Comparison of ENCODE assay signal across 13 cellular contexts in the genomic region with DNA sequence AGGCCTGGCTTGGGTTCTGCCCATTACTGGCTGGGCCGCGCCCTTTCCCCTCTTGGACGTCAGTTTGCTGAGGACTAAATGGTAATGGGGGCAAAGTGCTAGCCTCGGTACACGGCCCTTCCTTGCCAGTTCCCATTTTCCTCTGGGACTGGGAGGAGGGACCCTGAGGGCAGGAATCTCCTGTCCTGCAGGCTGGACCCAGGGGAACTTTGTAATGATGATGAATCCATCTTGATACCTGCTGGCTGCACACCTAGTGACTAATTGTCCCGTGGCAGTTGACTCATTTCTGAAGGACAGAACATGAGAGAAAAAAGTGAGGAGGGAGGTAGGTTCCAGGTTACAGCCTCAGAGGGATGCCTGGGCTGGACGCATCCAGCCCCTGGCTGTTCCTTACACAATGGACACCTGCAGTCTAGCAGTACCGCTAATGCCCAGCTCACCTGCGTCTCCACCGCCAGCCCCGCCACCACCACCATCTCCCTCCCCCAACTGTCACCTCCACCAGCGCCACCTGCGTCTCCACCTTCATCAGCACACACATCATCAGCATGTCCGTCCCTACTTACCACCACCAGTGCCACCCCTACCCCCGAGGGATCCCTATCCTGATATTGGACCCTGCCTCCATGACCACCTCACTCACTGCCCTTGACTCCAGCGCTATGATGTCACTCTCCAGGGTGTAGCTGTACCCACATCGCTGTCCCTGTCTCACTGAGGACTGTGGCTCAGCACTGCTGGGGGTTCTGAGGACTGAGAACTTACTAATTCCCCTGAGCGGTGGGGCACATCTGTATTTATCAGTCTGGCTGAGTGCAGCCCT. TPM values are rescaled to one million over a fixed set of nuclear protein-coding genes. Genes with fewer than 3 reads are reported as not detected.
DNase-seq lines count a peak whose midpoint lies in the region; ATAC-seq, FAIRE-seq and TF ChIP-seq lines count a peak whose summit lies in the region.
"Had no signal": no experiment of that assay in that cellular context is flagged by ENCODE, and none has a peak within 500 bp of the region (broad histone marks: within the 10 kb centered on the region; RNA-seq: fewer than 3 reads in every experiment).

No MANE protein-coding gene starts in this region.

- H3K36me3 Mint-ChIP-seq in activated CD4-positive, alpha-beta T cell treated with anti-CD3 and anti-CD28 coated beads, Interleukin-2, amount 10 ng/mL, durations not matched to agents 7 days and 5 days (ENCODE audit: low read depth) = no peaks in the 10 kb centered on the region

- no peak overlapping the region for H3K4me2 ChIP-seq in mammary epithelial cell (ENCODE audit: insufficient read depth, low read depth, low read length)
- H3K4me2 ChIP-seq in mesenchymal stem cell (ENCODE audit: low read length, poor library complexity, severe bottlenecking) = no peak overlapping the region

- CTCF ChIA-PET in activated CD4-positive, alpha-beta T cell treated with anti-CD3 and anti-CD28 coated beads, Interleukin-2, amount 10 ng/mL, durations not matched to agents 7 days and 5 days (lab: Charles Lee) = interaction anchor here (0.6 to 2.1 kb wide), 4 partner anchors 10 to 1064 kb away, joined by 3 to 6 read pairs (median 4); partner anchors contain the start of gene RNF44
- CTCF ChIA-PET in mammary epithelial cell (lab: Charles Lee; ENCODE audit: low non-redundant PET) = no interaction called here

- no peak for TF ChIP-seq CTCF in mammary epithelial cell (conservative IDR thresholded peaks at IDR 0.05 in 1 of 2, IDR thresholded peaks at IDR 0.05 in 1 of 2; ENCODE audit: extremely low read depth in 1 of 2, insufficient read depth in 1 of 2, low read depth in 1 of 2, low read length in 2 of 2)
- no peak for TF ChIP-seq CTCF in pancreas (IDR thresholded peaks at IDR 0.05)

- dilution Hi-C loops in mammary epithelial cell (cut with HindIII; ENCODE audit: low sequenced_read_pairs) = no loop called here

- H3K4me3 ChIP-seq in HUES6 (ENCODE audit: low read depth, low read length) (peak overlapping the region; percentile 6; the same call in 1 of the 2 replicates), mammary epithelial cell (replicated peaks in 1 of 3; ENCODE audit: insufficient read depth in 1 of 3, low read depth in 2 of 3, low read length in 3 of 3) (no peak overlapping the region), pancreas (no peak overlapping the region), mesenchymal stem cell (ENCODE audit: insufficient read depth in 1 of 2, low read depth in 1 of 2, low read length in 2 of 2) (no peak overlapping the region)
- H3K4me3 ChIP-seq: esophagus squamous epithelium, right lobe of liver, tibial nerve had no signal

- H3K9ac ChIP-seq in HUES6 (ENCODE audit: low read length) (no peak overlapping the region), mammary epithelial cell (ENCODE audit: insufficient read depth, low read length) (no peak overlapping the region), mesenchymal stem cell (ENCODE audit: low read length) (no peak overlapping the region)

- H3K36me3 ChIP-seq in HUES6 (ENCODE audit: control insufficient read depth, insufficient read depth, low read length) (no peaks in the 10 kb centered on the region), mammary epithelial cell (ENCODE audit: insufficient read depth, low read length) (no peaks in the 10 kb centered on the region), pancreas (no peaks in the 10 kb centered on the region), mesenchymal stem cell (ENCODE audit: control insufficient read depth in 1 of 2, insufficient read depth in 2 of 2, low read depth in 1 of 2, low read length in 2 of 2) (no peaks in the 10 kb centered on the region)
- H3K36me3 ChIP-seq: esophagus squamous epithelium, right lobe of liver, tibial nerve had no signal

- no peak overlapping the region for H2BK5ac ChIP-seq in mesenchymal stem cell (ENCODE audit: low read depth, low read length, poor library complexity, severe bottlenecking)

- POLR2A ChIA-PET in activated CD4-positive, alpha-beta T cell treated with anti-CD3 and anti-CD28 coated beads, Interleukin-2, amount 10 ng/mL, durations not matched to agents 7 days and 5 days (lab: Charles Lee) = interaction anchor here (0.5 to 0.6 kb wide), 2 partner anchors 236 to 578 kb away, joined by 3 read pairs; no protein-coding TSS in a partner anchor

- peak overlapping the region in 1 of 2 experiments; percentile 23 for H3K14ac ChIP-seq in mesenchymal stem cell (ENCODE audit: low read length in 2 of 2)

- no peaks in the 10 kb centered on the region for H3K79me2 ChIP-seq in mammary epithelial cell (ENCODE audit: insufficient read depth, low read length)

- H3K27me3 ChIP-seq in HUES6 (ENCODE audit: control insufficient read depth, insufficient read depth, low read length) (peaks cover 11% of the 10 kb centered on the region; the same call in 1 of the 2 replicates), mammary epithelial cell (ENCODE audit: insufficient read depth, low read length) (no peaks in the 10 kb centered on the region), pancreas (no peaks in the 10 kb centered on the region), mesenchymal stem cell (ENCODE audit: control insufficient read depth in 1 of 2, insufficient read depth in 1 of 2, low read length in 2 of 2) (peaks cover 3 to 17% of the 10 kb centered on the region in 2 experiments)
- H3K27me3 ChIP-seq: right lobe of liver had no signal

- H3K27me3 Mint-ChIP-seq in activated CD4-positive, alpha-beta T cell treated with anti-CD3 and anti-CD28 coated beads, Interleukin-2, amount 10 ng/mL, durations not matched to agents 7 days and 5 days = no peaks in the 10 kb centered on the region

- H4K91ac ChIP-seq in mesenchymal stem cell (ENCODE audit: low read length) = no peak overlapping the region

- FAIRE-seq in pancreas (lab: Jason Lieb, UNC) = no peak

- H3K9me3 ChIP-seq in HUES6 (ENCODE audit: control insufficient read depth, insufficient read depth, low read depth, low read length) (no peaks in the 10 kb centered on the region), mammary epithelial cell (replicated peaks; ENCODE audit: insufficient read depth, low read length) (no peaks in the 10 kb centered on the region), pancreas (no peaks in the 10 kb centered on the region), mesenchymal stem cell (ENCODE audit: control insufficient read depth, low read length) (no peaks in the 10 kb centered on the region)
- H3K9me3 ChIP-seq: esophagus squamous epithelium, right lobe of liver, tibial nerve had no signal

- H3K4me1 ChIP-seq in HUES6 (ENCODE audit: control insufficient read depth, insufficient read depth, low read length) = peaks cover 12% of the 10 kb centered on the region; the same call in 1 of the 2 replicates
- peaks cover 18% of the 10 kb centered on the region for H3K4me1 ChIP-seq in mammary epithelial cell (ENCODE audit: insufficient read depth, low read length)
- H3K4me1 ChIP-seq in pancreas = no peaks in the 10 kb centered on the region
- peaks cover 16% of the 10 kb centered on the region for H3K4me1 ChIP-seq in mesenchymal stem cell (ENCODE audit: control insufficient read depth, insufficient read depth, low read depth, low read length)
- H3K4me1 ChIP-seq: tibial nerve had no signal

- no peak overlapping the region for H2BK15ac ChIP-seq in mesenchymal stem cell (ENCODE audit: low read depth, poor library complexity, severe bottlenecking)

- H2AFZ ChIP-seq in mammary epithelial cell (ENCODE audit: low read depth, low read length) = peak overlapping the region; percentile 30
- H2AFZ ChIP-seq in mesenchymal stem cell (ENCODE audit: low read depth, low read length) = no peak overlapping the region

- DNase-seq in activated CD4-positive, alpha-beta T cell treated with anti-CD3 and anti-CD28 coated beads for 48 hours = peak; percentile 40
- no peak for DNase-seq in activated CD4-positive, alpha-beta T cell treated with anti-CD3 and anti-CD28 coated beads, Interleukin-2, amount 10 ng/mL, durations not matched to agents 7 days and 5 days
- peak; percentile 98 for DNase-seq in mammary epithelial cell
- no peak for DNase-seq in pancreas
- no peak for DNase-seq in stimulated activated CD4-positive, alpha-beta T cell treated with anti-CD3 and anti-CD28 coated beads, Interleukin-1b, Interleukin-23, amount 100 ng/mL, for 48 hours
- DNase-seq in mesenchymal stem cell = no peak
- DNase-seq: esophagus squamous epithelium, midbrain, NCI-H2029, right lobe of liver had no signal

- no peak overlapping the region for H2AK5ac ChIP-seq in mesenchymal stem cell (ENCODE audit: low read length, severe bottlenecking)

- ATAC-seq in pancreas (peak in 3 of 4 donors; percentile 43 to 56 (median 50)), GM21528 (IDR thresholded peaks at IDR 0.05; ENCODE audit: low FRiP score, unreplicated experiment) (no peak)

- H3K9me3 Mint-ChIP-seq in activated CD4-positive, alpha-beta T cell treated with anti-CD3 and anti-CD28 coated beads, Interleukin-2, amount 10 ng/mL, durations not matched to agents 7 days and 5 days = no peaks in the 10 kb centered on the region

- H3K18ac ChIP-seq in mesenchymal stem cell (ENCODE audit: low read depth in 1 of 2, low read length in 2 of 2) = no peak overlapping the region

- WGBS in mammary epithelial cell (ENCODE audit: low coverage, missing lambda C conversion rate) = 35% methylated on average over 9 of the region's 18 CpGs
- WGBS in pancreas, 2 donors = 49 to 55% methylated on average over 16 to 18 of the region's 18 CpGs
- 78% methylated on average over 18 of the region's 18 CpGs for WGBS in mesenchymal stem cell

- BruUV-seq in mammary epithelial cell (replicated peaks; lab: Mats Ljungman, UMichigan) = no TSS peak

- H3K4me1 Mint-ChIP-seq in activated CD4-positive, alpha-beta T cell treated with anti-CD3 and anti-CD28 coated beads, Interleukin-2, amount 10 ng/mL, durations not matched to agents 7 days and 5 days = peaks cover 38% of the 10 kb centered on the region

- intact Hi-C loops in mammary epithelial cell (cut with micrococcal nuclease) = loop anchor here (1.0 to 2.0 kb wide), 2 partner anchors 9 to 17 kb away; partner anchors contain the start of gene RNF44
- intact Hi-C loops in pancreas (cut with DNase I) = no loop called here

- no peak overlapping the region for H3K23ac ChIP-seq in mesenchymal stem cell (ENCODE audit: low read length in 2 of 2)

- in situ Hi-C loops in mammary epithelial cell (cut with MboI; ENCODE audit: low sequenced_read_pairs in 2 of 2) = no loop called here

- H2BK120ac ChIP-seq in mesenchymal stem cell (ENCODE audit: low read depth, low read length) = no peak overlapping the region

- no peaks in the 10 kb centered on the region for H4K20me1 ChIP-seq in mammary epithelial cell (ENCODE audit: insufficient read depth, low read length)

- H3K27ac Mint-ChIP-seq in activated CD4-positive, alpha-beta T cell treated with anti-CD3 and anti-CD28 coated beads, Interleukin-2, amount 10 ng/mL, durations not matched to agents 7 days and 5 days = no peak overlapping the region

- H3K4me3 Mint-ChIP-seq in activated CD4-positive, alpha-beta T cell treated with anti-CD3 and anti-CD28 coated beads, Interleukin-2, amount 10 ng/mL, durations not matched to agents 7 days and 5 days = no peak overlapping the region

- H3K27ac ChIP-seq in HUES6 (ENCODE audit: low read depth, low read length) (no peak overlapping the region), mammary epithelial cell (ENCODE audit: insufficient read depth, low read depth, low read length) (peak overlapping the region; percentile 54), pancreas (no peak overlapping the region), mesenchymal stem cell (ENCODE audit: low read length, poor library complexity, severe bottlenecking) (no peak overlapping the region)
- H3K27ac ChIP-seq: esophagus squamous epithelium, right lobe of liver, tibial nerve had no signal

- peak overlapping the region in 1 of 2 experiments; percentile 15 for H2BK12ac ChIP-seq in mesenchymal stem cell (ENCODE audit: low read length in 2 of 2)

- H4K8ac ChIP-seq in mesenchymal stem cell (ENCODE audit: low read length) = no peak overlapping the region

- no peaks in the 10 kb centered on the region for H3K79me1 ChIP-seq in mesenchymal stem cell (replicated peaks; ENCODE audit: low read length, poor library complexity, severe bottlenecking)

- no peak overlapping the region for H3K4ac ChIP-seq in mesenchymal stem cell (ENCODE audit: low read depth in 1 of 2, low read length in 2 of 2)

RNA-seq across cellular contexts. Expression of gene CDHR2, which starts 4.3 kb away (rescaled TPM):
- total RNA-seq in activated CD4-positive, alpha-beta T cell treated with anti-CD3 and anti-CD28 coated beads, Interleukin-2, amount 10 ng/mL, durations not matched to agents 7 days and 5 days = 1 to 10 TPM; 1.3 to 2.4 TPM
- total RNA-seq in mammary epithelial cell (under 1 TPM; under 0.01 to 0.21 TPM), pancreas (1 to 10 TPM in 1 of 6 donors, under 1 TPM in 4, not detected in 1; 0.19 to 1.1 (median 0.26) TPM)
- polyA plus RNA-seq in mammary epithelial cell (0.01 TPM), pancreas (under 1 TPM; 0.23 to 0.89 TPM)
- polyA minus RNA-seq in mammary epithelial cell = not detected
- polyA plus RNA-seq in mesenchymal stem cell (2013, experiment 1 of 2) = 0.01 TPM
- not detected for polyA plus RNA-seq in mesenchymal stem cell (2013, experiment 2 of 2)
- total RNA-seq: tibial nerve had no signal

RNA-seq across cellular contexts. Expression of gene RNF44, which starts 16.3 kb away (rescaled TPM):
- 100 to 1,000 TPM; 137 TPM for total RNA-seq in activated CD4-positive, alpha-beta T cell treated with anti-CD3 and anti-CD28 coated beads, Interleukin-2, amount 10 ng/mL, durations not matched to agents 7 days and 5 days
- total RNA-seq in mammary epithelial cell = 10 to 100 TPM in 1 of 2 donors, 1 to 10 TPM in 1; 5.5 to 29.1 TPM
- 7.9 TPM for polyA plus RNA-seq in mammary epithelial cell
- polyA minus RNA-seq in mammary epithelial cell = 10.3 TPM
- 10 to 100 TPM; 13.8 to 36.6 (median 18.5) TPM for total RNA-seq in pancreas
- polyA plus RNA-seq in pancreas = 10 to 100 TPM; 18.0 to 27.5 TPM
- polyA plus RNA-seq in mesenchymal stem cell (2013, experiment 1 of 2) = 19.2 TPM
- 17.6 TPM for polyA plus RNA-seq in mesenchymal stem cell (2013, experiment 2 of 2)

RNA-seq across cellular contexts. Expression of gene GPRIN1, which starts 56.5 kb away (rescaled TPM):
- total RNA-seq in activated CD4-positive, alpha-beta T cell treated with anti-CD3 and anti-CD28 coated beads, Interleukin-2, amount 10 ng/mL, durations not matched to agents 7 days and 5 days = 1 to 10 TPM; 2.5 to 2.6 TPM
- total RNA-seq in mammary epithelial cell (1 to 10 TPM; 4.7 to 8.7 TPM), pancreas (1 to 10 TPM in 2 of 6 donors, under 1 TPM in 4; 0.23 to 1.1 (median 0.42) TPM)
- polyA plus RNA-seq in mammary epithelial cell (3.7 TPM), pancreas (1 to 10 TPM in 1 of 2 donors, under 1 TPM in 1; 0.72 to 3.2 TPM)
- 7.2 TPM for polyA minus RNA-seq in mammary epithelial cell
- 5.0 TPM for polyA plus RNA-seq in mesenchymal stem cell (2013, experiment 1 of 2)
- 4.9 TPM for polyA plus RNA-seq in mesenchymal stem cell (2013, experiment 2 of 2)

Comparison
In these comparisons a context has a peak if more than half of its experiments do, and no peak if none do; other contexts are left out.
1. DNase-seq: peak in activated CD4-positive, alpha-beta T cell treated with anti-CD3 and anti-CD28 coated beads for 48 hours (single experiment) and mammary epithelial cell (single experiment); none in activated CD4-positive, alpha-beta T cell treated with anti-CD3 and anti-CD28 coated beads, Interleukin-2, amount 10 ng/mL, durations not matched to agents 7 days and 5 days (single experiment), pancreas (0 of 6), stimulated activated CD4-positive, alpha-beta T cell treated with anti-CD3 and anti-CD28 coated beads, Interleukin-1b, Interleukin-23, amount 100 ng/mL, for 48 hours (single experiment) and mesenchymal stem cell (single experiment).